In the genomic region with DNA sequence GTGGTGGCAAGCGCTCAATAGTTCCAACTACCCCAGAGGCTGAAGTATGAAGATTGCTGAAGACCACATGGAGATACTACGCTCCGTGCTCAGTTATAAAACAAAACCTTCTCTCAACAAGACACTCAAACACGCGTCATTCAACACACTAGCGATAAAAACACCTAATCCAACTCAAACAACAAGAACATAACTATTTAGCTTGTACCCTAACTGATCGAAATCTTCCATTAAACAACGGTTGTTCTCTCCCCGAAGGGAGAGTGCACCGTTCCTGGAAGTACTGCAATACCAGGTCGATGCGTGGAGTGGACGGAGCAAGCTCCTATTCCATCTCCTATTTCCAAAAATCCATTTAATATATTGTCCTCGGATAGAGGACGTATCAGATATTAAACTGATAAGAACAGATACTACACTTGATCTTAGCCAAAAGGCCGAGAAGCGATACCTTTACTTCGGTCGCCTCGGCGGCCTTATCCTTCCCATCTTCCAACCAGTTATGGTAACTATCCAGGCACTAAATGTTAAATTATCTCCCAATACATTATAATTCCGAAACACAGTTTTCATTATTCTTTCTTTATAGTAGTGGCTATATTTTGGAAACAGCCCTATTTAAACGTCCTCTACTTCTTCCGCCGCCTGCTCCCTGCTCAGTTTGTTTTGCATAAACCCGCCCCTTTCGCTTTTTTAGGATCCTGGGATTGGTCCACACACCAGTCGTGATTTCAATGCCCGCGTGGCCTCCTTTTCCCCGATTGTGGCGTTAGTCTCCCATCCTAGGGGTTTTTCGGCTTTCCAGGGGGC, we compare ENCODE assay signal across 1 cellular context.
TF ChIP-seq lines count a peak whose summit lies in the region.

No MANE protein-coding gene starts in this region.

TF ChIP-seq in HepG2, 621 proteins besides CTCF, POLR2A, EP300 and RAD21 (continued from another document and continues in another):
- TF ChIP-seq, protein P1, sequence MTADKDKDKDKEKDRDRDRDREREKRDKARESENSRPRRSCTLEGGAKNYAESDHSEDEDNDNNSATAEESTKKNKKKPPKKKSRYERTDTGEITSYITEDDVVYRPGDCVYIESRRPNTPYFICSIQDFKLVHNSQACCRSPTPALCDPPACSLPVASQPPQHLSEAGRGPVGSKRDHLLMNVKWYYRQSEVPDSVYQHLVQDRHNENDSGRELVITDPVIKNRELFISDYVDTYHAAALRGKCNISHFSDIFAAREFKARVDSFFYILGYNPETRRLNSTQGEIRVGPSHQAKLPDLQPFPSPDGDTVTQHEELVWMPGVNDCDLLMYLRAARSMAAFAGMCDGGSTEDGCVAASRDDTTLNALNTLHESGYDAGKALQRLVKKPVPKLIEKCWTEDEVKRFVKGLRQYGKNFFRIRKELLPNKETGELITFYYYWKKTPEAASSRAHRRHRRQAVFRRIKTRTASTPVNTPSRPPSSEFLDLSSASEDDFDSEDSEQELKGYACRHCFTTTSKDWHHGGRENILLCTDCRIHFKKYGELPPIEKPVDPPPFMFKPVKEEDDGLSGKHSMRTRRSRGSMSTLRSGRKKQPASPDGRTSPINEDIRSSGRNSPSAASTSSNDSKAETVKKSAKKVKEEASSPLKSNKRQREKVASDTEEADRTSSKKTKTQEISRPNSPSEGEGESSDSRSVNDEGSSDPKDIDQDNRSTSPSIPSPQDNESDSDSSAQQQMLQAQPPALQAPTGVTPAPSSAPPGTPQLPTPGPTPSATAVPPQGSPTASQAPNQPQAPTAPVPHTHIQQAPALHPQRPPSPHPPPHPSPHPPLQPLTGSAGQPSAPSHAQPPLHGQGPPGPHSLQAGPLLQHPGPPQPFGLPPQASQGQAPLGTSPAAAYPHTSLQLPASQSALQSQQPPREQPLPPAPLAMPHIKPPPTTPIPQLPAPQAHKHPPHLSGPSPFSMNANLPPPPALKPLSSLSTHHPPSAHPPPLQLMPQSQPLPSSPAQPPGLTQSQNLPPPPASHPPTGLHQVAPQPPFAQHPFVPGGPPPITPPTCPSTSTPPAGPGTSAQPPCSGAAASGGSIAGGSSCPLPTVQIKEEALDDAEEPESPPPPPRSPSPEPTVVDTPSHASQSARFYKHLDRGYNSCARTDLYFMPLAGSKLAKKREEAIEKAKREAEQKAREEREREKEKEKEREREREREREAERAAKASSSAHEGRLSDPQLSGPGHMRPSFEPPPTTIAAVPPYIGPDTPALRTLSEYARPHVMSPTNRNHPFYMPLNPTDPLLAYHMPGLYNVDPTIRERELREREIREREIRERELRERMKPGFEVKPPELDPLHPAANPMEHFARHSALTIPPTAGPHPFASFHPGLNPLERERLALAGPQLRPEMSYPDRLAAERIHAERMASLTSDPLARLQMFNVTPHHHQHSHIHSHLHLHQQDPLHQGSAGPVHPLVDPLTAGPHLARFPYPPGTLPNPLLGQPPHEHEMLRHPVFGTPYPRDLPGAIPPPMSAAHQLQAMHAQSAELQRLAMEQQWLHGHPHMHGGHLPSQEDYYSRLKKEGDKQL (CRISPR knock-in tag; IDR thresholded peaks at IDR 0.05; ENCODE audit: low read depth) = peak; percentile 78; the same call in 1 of the 2 replicates
- peak; percentile 55 for TF ChIP-seq HCFC1 (IDR thresholded peaks at IDR 0.05; ENCODE audit: low read depth, low read length)
- peak; percentile 96 for TF ChIP-seq REPIN1 (CRISPR knock-in tag; IDR thresholded peaks at IDR 0.05; ENCODE audit: borderline replicate concordance, low read depth)
- TF ChIP-seq JUN (CRISPR knock-in tag; IDR thresholded peaks at IDR 0.05) = 0 out of 2 replicates have a peak, but pooled peaks have one; percentile 52
- peak; percentile 87; the same call in 1 of the 2 replicates for TF ChIP-seq CCDC6 (CRISPR knock-in tag; IDR thresholded peaks at IDR 0.05)
- TF ChIP-seq, protein P2, sequence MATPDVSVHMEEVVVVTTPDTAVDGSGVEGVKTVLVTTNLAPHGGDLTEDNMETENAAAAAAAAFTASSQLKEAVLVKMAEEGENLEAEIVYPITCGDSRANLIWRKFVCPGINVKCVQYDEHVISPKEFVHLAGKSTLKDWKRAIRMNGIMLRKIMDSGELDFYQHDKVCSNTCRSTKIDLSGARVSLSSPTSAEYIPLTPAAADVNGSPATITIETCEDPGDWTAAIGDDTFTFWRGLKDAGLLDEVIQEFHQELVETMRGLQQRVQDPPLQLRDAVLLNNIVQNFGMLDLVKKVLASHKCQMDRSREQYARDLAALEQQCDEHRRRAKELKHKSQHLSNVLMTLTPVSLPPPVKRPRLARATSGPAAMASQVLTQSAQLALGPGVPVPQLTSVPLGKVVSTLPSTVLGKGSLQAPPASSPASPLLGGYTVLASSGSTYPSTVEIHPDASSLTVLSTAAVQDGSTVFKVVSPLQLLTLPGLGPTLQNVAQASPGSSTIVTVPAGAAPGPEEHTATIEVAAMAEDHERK (CRISPR knock-in tag; IDR thresholded peaks at IDR 0.05; ENCODE audit: low read depth) = peak; percentile 70; the same call in 1 of the 2 replicates
- TF ChIP-seq MIER3 (CRISPR knock-in tag; IDR thresholded peaks at IDR 0.05; ENCODE audit: borderline replicate concordance) = peak; percentile 97; the same call in 1 of the 2 replicates
- peak; percentile 27; the same call in 1 of the 2 replicates for TF ChIP-seq ZBTB7B (CRISPR knock-in tag; IDR thresholded peaks at IDR 0.05)
- no peak; the same call in none of the 2 replicates for TF ChIP-seq ZNF547 (CRISPR knock-in tag; IDR thresholded peaks at IDR 0.05)
- TF ChIP-seq FOSL1 (CRISPR knock-in tag; IDR thresholded peaks at IDR 0.05; ENCODE audit: borderline replicate concordance) = no peak
- peak; percentile 98 for TF ChIP-seq ZNF749 (CRISPR knock-in tag; IDR thresholded peaks at IDR 0.05; ENCODE audit: borderline replicate concordance)
- peak; percentile 92; the same call in 1 of the 2 replicates for TF ChIP-seq ZNF446 (CRISPR knock-in tag; IDR thresholded peaks at IDR 0.05)
- no peak; the same call in 1 of the 2 replicates for TF ChIP-seq ZFP82 (CRISPR knock-in tag; IDR thresholded peaks at IDR 0.05; ENCODE audit: borderline replicate concordance)
- TF ChIP-seq ZFP90 (CRISPR knock-in tag; IDR thresholded peaks at IDR 0.05; ENCODE audit: borderline replicate concordance) = 0 out of 2 replicates have a peak, but pooled peaks have one; percentile 33
- peak; percentile 58 for TF ChIP-seq RFXAP (CRISPR knock-in tag; IDR thresholded peaks at IDR 0.05; ENCODE audit: borderline replicate concordance)
- TF ChIP-seq, protein P3, sequence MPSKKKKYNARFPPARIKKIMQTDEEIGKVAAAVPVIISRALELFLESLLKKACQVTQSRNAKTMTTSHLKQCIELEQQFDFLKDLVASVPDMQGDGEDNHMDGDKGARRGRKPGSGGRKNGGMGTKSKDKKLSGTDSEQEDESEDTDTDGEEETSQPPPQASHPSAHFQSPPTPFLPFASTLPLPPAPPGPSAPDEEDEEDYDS (CRISPR knock-in tag; IDR thresholded peaks at IDR 0.05) = peak; percentile 96
- peak; percentile 96 for TF ChIP-seq PRMT3 (CRISPR knock-in tag; IDR thresholded peaks at IDR 0.05; ENCODE audit: borderline replicate concordance, low read depth)
- TF ChIP-seq ATF7-NPFF (CRISPR knock-in tag; IDR thresholded peaks at IDR 0.05; ENCODE audit: low read depth) = peak; percentile 87; the same call in 1 of the 2 replicates
- peak; percentile 68 for TF ChIP-seq ELF1 (CRISPR knock-in tag; IDR thresholded peaks at IDR 0.05)
- TF ChIP-seq ZNF792 (CRISPR knock-in tag; IDR thresholded peaks at IDR 0.05) = peak; percentile 85
- TF ChIP-seq, protein P4, sequence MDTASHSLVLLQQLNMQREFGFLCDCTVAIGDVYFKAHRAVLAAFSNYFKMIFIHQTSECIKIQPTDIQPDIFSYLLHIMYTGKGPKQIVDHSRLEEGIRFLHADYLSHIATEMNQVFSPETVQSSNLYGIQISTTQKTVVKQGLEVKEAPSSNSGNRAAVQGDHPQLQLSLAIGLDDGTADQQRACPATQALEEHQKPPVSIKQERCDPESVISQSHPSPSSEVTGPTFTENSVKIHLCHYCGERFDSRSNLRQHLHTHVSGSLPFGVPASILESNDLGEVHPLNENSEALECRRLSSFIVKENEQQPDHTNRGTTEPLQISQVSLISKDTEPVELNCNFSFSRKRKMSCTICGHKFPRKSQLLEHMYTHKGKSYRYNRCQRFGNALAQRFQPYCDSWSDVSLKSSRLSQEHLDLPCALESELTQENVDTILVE (CRISPR knock-in tag; IDR thresholded peaks at IDR 0.05) = peak; percentile 96
- TF ChIP-seq RBM39 (IDR thresholded peaks at IDR 0.05; ENCODE audit: low read depth, low read length, poor library complexity, severe bottlenecking) = peak; percentile 49
- no peak for TF ChIP-seq ZBTB38 (CRISPR knock-in tag; IDR thresholded peaks at IDR 0.05)
- no peak for TF ChIP-seq ZNF253 (CRISPR knock-in tag; IDR thresholded peaks at IDR 0.05; ENCODE audit: borderline replicate concordance)
- no peak for TF ChIP-seq HDAC1 (CRISPR knock-in tag; IDR thresholded peaks at IDR 0.05)
- no peak for TF ChIP-seq ZZZ3 (CRISPR knock-in tag; IDR thresholded peaks at IDR 0.05; ENCODE audit: borderline replicate concordance)
- TF ChIP-seq EHMT2 (IDR thresholded peaks at IDR 0.05; ENCODE audit: borderline replicate concordance, low read depth, low read length) = no peak
- TF ChIP-seq, protein P5, sequence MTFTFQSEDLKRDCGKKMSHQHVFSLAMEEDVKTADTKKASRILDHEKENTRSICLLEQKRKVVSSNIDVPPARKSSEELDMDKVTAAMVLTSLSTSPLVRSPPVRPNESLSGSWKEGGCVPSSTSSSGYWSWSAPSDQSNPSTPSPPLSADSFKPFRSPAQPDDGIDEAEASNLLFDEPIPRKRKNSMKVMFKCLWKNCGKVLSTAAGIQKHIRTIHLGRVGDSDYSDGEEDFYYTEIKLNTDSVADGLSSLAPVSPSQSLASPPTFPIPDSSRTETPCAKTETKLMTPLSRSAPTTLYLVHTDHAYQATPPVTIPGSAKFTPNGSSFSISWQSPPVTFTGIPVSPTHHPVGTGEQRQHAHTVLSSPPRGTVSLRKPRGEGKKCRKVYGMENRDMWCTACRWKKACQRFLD (CRISPR knock-in tag; IDR thresholded peaks at IDR 0.05; ENCODE audit: borderline replicate concordance) = no peak
- peak; percentile 70 for TF ChIP-seq NFYC (CRISPR knock-in tag; IDR thresholded peaks at IDR 0.05)
- TF ChIP-seq TOE1 (CRISPR knock-in tag; IDR thresholded peaks at IDR 0.05) = peak; percentile 100
- peak; percentile 87; the same call in 1 of the 2 replicates for TF ChIP-seq ZBTB8A (CRISPR knock-in tag; IDR thresholded peaks at IDR 0.05; ENCODE audit: borderline replicate concordance, low read depth)
- TF ChIP-seq, protein P6, sequence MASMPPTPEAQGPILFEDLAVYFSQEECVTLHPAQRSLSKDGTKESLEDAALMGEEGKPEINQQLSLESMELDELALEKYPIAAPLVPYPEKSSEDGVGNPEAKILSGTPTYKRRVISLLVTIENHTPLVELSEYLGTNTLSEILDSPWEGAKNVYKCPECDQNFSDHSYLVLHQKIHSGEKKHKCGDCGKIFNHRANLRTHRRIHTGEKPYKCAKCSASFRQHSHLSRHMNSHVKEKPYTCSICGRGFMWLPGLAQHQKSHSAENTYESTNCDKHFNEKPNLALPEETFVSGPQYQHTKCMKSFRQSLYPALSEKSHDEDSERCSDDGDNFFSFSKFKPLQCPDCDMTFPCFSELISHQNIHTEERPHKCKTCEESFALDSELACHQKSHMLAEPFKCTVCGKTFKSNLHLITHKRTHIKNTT (CRISPR knock-in tag; IDR thresholded peaks at IDR 0.05) = no peak; the same call in 1 of the 2 replicates
- TF ChIP-seq, protein P7, sequence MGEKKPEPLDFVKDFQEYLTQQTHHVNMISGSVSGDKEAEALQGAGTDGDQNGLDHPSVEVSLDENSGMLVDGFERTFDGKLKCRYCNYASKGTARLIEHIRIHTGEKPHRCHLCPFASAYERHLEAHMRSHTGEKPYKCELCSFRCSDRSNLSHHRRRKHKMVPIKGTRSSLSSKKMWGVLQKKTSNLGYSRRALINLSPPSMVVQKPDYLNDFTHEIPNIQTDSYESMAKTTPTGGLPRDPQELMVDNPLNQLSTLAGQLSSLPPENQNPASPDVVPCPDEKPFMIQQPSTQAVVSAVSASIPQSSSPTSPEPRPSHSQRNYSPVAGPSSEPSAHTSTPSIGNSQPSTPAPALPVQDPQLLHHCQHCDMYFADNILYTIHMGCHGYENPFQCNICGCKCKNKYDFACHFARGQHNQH (CRISPR knock-in tag; IDR thresholded peaks at IDR 0.05) = peak; percentile 99
- TF ChIP-seq RBAK (CRISPR knock-in tag; IDR thresholded peaks at IDR 0.05) = no peak
- TF ChIP-seq, protein P8, sequence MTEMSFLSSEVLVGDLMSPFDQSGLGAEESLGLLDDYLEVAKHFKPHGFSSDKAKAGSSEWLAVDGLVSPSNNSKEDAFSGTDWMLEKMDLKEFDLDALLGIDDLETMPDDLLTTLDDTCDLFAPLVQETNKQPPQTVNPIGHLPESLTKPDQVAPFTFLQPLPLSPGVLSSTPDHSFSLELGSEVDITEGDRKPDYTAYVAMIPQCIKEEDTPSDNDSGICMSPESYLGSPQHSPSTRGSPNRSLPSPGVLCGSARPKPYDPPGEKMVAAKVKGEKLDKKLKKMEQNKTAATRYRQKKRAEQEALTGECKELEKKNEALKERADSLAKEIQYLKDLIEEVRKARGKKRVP (CRISPR knock-in tag; IDR thresholded peaks at IDR 0.05) = peak; percentile 91 to 96
- peak; percentile 93 for TF ChIP-seq BRCA1 (CRISPR knock-in tag; IDR thresholded peaks at IDR 0.05)
